ENCODE assay signal across 9 cellular contexts in the genomic region with DNA sequence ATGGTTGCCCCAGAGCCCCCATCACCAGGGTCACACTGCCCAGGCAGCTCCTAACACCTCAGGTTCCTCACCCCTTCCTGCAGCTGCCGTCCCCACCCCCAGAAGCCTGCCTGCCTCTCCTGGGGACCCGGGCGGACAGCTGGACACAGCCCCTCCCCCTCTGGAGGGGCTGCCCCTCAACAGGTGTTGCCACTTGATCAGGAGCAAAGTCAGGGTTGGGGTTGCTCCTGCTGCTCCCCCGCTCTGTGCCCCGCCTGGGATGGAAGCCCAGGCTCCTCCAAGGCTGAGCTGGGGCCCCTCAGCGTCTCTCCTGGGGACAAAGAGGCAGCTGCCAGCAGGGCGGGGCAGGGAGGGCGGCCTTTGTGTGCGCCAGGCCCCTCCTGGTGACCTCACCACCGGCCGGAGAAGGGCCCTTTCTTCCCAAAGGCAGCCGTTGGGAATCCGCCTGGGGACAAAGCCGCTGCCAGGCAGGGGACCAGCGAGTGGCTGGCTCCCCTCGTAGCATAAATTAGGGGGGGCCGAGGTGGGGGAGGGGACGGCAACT. TPM values are rescaled to one million over a fixed set of nuclear protein-coding genes. Genes with fewer than 3 reads are reported as not detected.
A peak's percentile ranks its signal among the peaks of the same experiment; 100 is the strongest.
DNase-seq lines count a peak whose midpoint lies in the region; ATAC-seq and TF ChIP-seq lines count a peak whose summit lies in the region.
"Had no signal": no experiment of that assay in that cellular context is flagged by ENCODE, and none has a peak within 500 bp of the region (broad histone marks: within the 10 kb centered on the region; RNA-seq: fewer than 3 reads in every experiment).

No MANE protein-coding gene starts in this region.

- peaks cover 0 to 6% of the 10 kb centered on the region in 2 experiments for H3K36me3 ChIP-seq in mesenchymal stem cell (ENCODE audit: control insufficient read depth in 1 of 2, insufficient read depth in 2 of 2, low read depth in 1 of 2, low read length in 2 of 2)
- no peaks in the 10 kb centered on the region for H3K36me3 ChIP-seq in upper lobe of right lung

- no peak overlapping the region for H3K4me3 Mint-ChIP-seq in chondrocyte (ENCODE audit: unreplicated experiment)

- H3K79me1 ChIP-seq in mesenchymal stem cell (replicated peaks; ENCODE audit: low read length, poor library complexity, severe bottlenecking): no peaks in the 10 kb centered on the region

- no peak overlapping the region for H3K14ac ChIP-seq in mesenchymal stem cell (ENCODE audit: low read length in 2 of 2)

- peaks cover 30% of the 10 kb centered on the region for H3K4me1 Mint-ChIP-seq in chondrocyte (ENCODE audit: low read depth)

- H3K4me2 ChIP-seq in mesenchymal stem cell (ENCODE audit: low read length, poor library complexity, severe bottlenecking): no peak overlapping the region

- H3K9me3 Mint-ChIP-seq in chondrocyte (ENCODE audit: low read depth): no peaks in the 10 kb centered on the region

- H2BK15ac ChIP-seq in mesenchymal stem cell (ENCODE audit: low read depth, poor library complexity, severe bottlenecking): no peak overlapping the region

- H2BK12ac ChIP-seq in mesenchymal stem cell (ENCODE audit: low read length in 2 of 2): peak overlapping the region in 1 of 2 experiments; percentile 68

- H3K36me3 Mint-ChIP-seq in chondrocyte (ENCODE audit: low read depth): no peaks in the 10 kb centered on the region

- H3K9me3 ChIP-seq in mesenchymal stem cell (ENCODE audit: control insufficient read depth, low read length) (no peaks in the 10 kb centered on the region), upper lobe of right lung (no peaks in the 10 kb centered on the region)

- H2BK120ac ChIP-seq in mesenchymal stem cell (ENCODE audit: low read depth, low read length): no peak overlapping the region

- no peak overlapping the region for H4K8ac ChIP-seq in mesenchymal stem cell (ENCODE audit: low read length)

- no peak overlapping the region for H3K4ac ChIP-seq in mesenchymal stem cell (ENCODE audit: low read depth in 1 of 2, low read length in 2 of 2)

- WGBS in mesenchymal stem cell: 39% methylated on average over 14 of the region's 18 CpGs

- no peak overlapping the region for H2AFZ ChIP-seq in mesenchymal stem cell (ENCODE audit: low read depth, low read length)

- ATAC-seq in upper lobe of right lung: peak; percentile 47
- no peak for ATAC-seq in GM21528 (IDR thresholded peaks at IDR 0.05; ENCODE audit: low FRiP score, unreplicated experiment)
- no peak for ATAC-seq in HG03108 (IDR thresholded peaks at IDR 0.05; ENCODE audit: unreplicated experiment)

- no peak overlapping the region for H3K23ac ChIP-seq in mesenchymal stem cell (ENCODE audit: low read length in 2 of 2)

- no peak overlapping the region for H2BK5ac ChIP-seq in mesenchymal stem cell (ENCODE audit: low read depth, low read length, poor library complexity, severe bottlenecking)

- intact Hi-C loops in upper lobe of right lung (cut with DNase I): no loop called here

- peak overlapping the region in 1 of 2 experiments; percentile 51 for H3K4me3 ChIP-seq in mesenchymal stem cell (ENCODE audit: insufficient read depth in 1 of 2, low read depth in 1 of 2, low read length in 2 of 2)
- no peak overlapping the region for H3K4me3 ChIP-seq in upper lobe of right lung

- no peak overlapping the region for H3K27ac ChIP-seq in mesenchymal stem cell (ENCODE audit: low read length, poor library complexity, severe bottlenecking)
- H3K27ac ChIP-seq in upper lobe of right lung: peak overlapping the region; percentile 81

- H3K27me3 Mint-ChIP-seq in chondrocyte (ENCODE audit: low read depth): no peaks in the 10 kb centered on the region

- peak; percentile 26 for DNase-seq in NCI-H82 (lab: John Stamatoyannopoulos, UW)
- no peak for DNase-seq in NCI-H82 treated with DMSO at 0.1 percent for 48 hours (lab: John Stamatoyannopoulos, UW; ENCODE audit: unreplicated experiment)
- DNase-seq in chondrocyte (ENCODE audit: low spot score): no peak
- no peak for DNase-seq in mesenchymal stem cell
- no peak for DNase-seq in upper lobe of right lung
- DNase-seq in hepatic stellate cell (ENCODE audit: low spot score): no peak
- DNase-seq: NCI-H1694 had no signal

- peak overlapping the region; percentile 48 for H3K9ac ChIP-seq in mesenchymal stem cell (ENCODE audit: low read length)

- H3K27me3 ChIP-seq in mesenchymal stem cell (ENCODE audit: control insufficient read depth in 1 of 2, insufficient read depth in 1 of 2, low read length in 2 of 2): no peaks in the 10 kb centered on the region
- H3K27me3 ChIP-seq in upper lobe of right lung: no peaks in the 10 kb centered on the region

- no peak overlapping the region for H3K27ac Mint-ChIP-seq in chondrocyte (ENCODE audit: unreplicated experiment)

- H4K91ac ChIP-seq in mesenchymal stem cell (ENCODE audit: low read length): peak overlapping the region; percentile 0

- TF ChIP-seq CTCF in chondrocyte (IDR thresholded peaks at IDR 0.05) (peak; percentile 30), upper lobe of right lung (IDR thresholded peaks at IDR 0.05) (no peak)

- H2AK5ac ChIP-seq in mesenchymal stem cell (ENCODE audit: low read length, severe bottlenecking): peak overlapping the region; percentile 25

- H3K4me1 ChIP-seq in mesenchymal stem cell (ENCODE audit: control insufficient read depth, insufficient read depth, low read depth, low read length) (peaks cover 56% of the 10 kb centered on the region), upper lobe of right lung (peaks cover 60% of the 10 kb centered on the region)

- H3K18ac ChIP-seq in mesenchymal stem cell (ENCODE audit: low read depth in 1 of 2, low read length in 2 of 2): peak overlapping the region; percentile 16 to 23

RNA-seq across cellular contexts. Expression of a gene that starts 13.6 kb away (rescaled TPM):
- 9.9 to 10.3 TPM (median 10.0 TPM) in 3 replicates for total RNA-seq in chondrocyte
- 3.6 TPM for polyA plus RNA-seq in mesenchymal stem cell (2013, experiment 1 of 2)
- 3.8 TPM for polyA plus RNA-seq in mesenchymal stem cell (2013, experiment 2 of 2)
- total RNA-seq in upper lobe of right lung: 11.6 TPM

RNA-seq across cellular contexts. Expression of a gene that starts 19.8 kb away (rescaled TPM):
- total RNA-seq in chondrocyte (22.6 to 25.7 TPM (median 23.2 TPM) in 3 replicates), upper lobe of right lung (33.0 TPM)
- polyA plus RNA-seq in mesenchymal stem cell (2013, experiment 1 of 2): 14.8 TPM
- polyA plus RNA-seq in mesenchymal stem cell (2013, experiment 2 of 2): 14.4 TPM

RNA-seq across cellular contexts. Expression of a gene that starts 20.0 kb away (rescaled TPM):
- total RNA-seq in chondrocyte (81.0 to 141 TPM (median 139 TPM) in 3 replicates), upper lobe of right lung (148 TPM)
- polyA plus RNA-seq in mesenchymal stem cell (2013, experiment 1 of 2): 46.1 TPM
- 46.9 TPM for polyA plus RNA-seq in mesenchymal stem cell (2013, experiment 2 of 2)

RNA-seq across cellular contexts. Expression of a gene that starts 20.1 kb away (rescaled TPM):
- total RNA-seq in chondrocyte: 39.1 to 51.9 TPM (median 50.7 TPM) in 3 replicates
- 63.1 TPM for polyA plus RNA-seq in mesenchymal stem cell (2013, experiment 1 of 2)
- 58.9 TPM for polyA plus RNA-seq in mesenchymal stem cell (2013, experiment 2 of 2)
- total RNA-seq in upper lobe of right lung: 29.7 TPM
